8 cellular contexts compared by ENCODE assay signal in the genomic region with DNA sequence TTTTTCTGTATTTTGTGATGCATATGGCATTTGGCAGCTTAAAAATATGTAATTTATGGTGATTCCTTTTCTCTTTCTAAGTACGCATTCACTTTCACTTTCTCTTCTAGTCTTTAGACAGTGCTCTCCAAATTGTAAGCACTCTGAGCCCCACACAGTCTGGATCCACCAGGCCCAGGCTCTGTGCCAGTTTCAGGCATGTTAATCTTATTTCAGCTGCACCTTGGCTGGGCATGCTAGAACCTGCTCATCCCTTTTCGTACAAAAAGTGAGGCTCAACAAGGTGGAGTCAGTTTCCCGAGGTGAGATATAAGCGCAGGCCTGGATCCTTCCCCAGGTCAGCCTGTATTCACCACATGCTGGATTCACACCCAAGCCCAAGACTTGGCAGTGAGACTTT.
DNase-seq lines count a peak whose midpoint lies in the region; ATAC-seq and TF ChIP-seq lines count a peak whose summit lies in the region.

No MANE protein-coding gene starts in this region.

- H3K27me3 ChIP-seq in AG04450 (ENCODE audit: control insufficient read depth, insufficient read depth, low read length) = no peaks in the 10 kb centered on the region

- DNase-seq in AG04450 (ENCODE audit: low read depth, low spot score) (no peak), NCI-H1694 treated with DMSO at 0.1 percent for 48 hours (lab: John Stamatoyannopoulos, UW) (peak; percentile 70), MCF 10A (ENCODE audit: unreplicated experiment) (peak; percentile 97), natural killer cell (no peak), posterior cingulate gyrus (no peak), chondrocyte (ENCODE audit: low spot score) (no peak)
- DNase-seq in activated CD4-positive, alpha-beta T cell treated with anti-CD3 and anti-CD28 coated beads, Interleukin-2, amount 50 U/mL, for 1 hour = no peak

- ATAC-seq in GM19324 (IDR thresholded peaks at IDR 0.05; ENCODE audit: low FRiP score, unreplicated experiment) (peak; percentile 58), natural killer cell (peak; percentile 54 to 68 (median 60))

- H3K9me3 Mint-ChIP-seq in MCF 10A (ENCODE audit: unreplicated experiment) (no peaks in the 10 kb centered on the region), natural killer cell (no peaks in the 10 kb centered on the region), chondrocyte (ENCODE audit: low read depth) (no peaks in the 10 kb centered on the region)

- no TSS peak for BruUV-seq in MCF 10A (replicated peaks; lab: Mats Ljungman, UMichigan)

- H3K4me1 Mint-ChIP-seq in MCF 10A (ENCODE audit: insufficient read depth, unreplicated experiment) (peaks cover 16% of the 10 kb centered on the region), natural killer cell (peaks cover 7 to 11% of the 10 kb centered on the region in 2 donors), chondrocyte (ENCODE audit: low read depth) (no peaks in the 10 kb centered on the region)

- CTCF ChIA-PET in AG04450 (lab: Charles Lee) = interaction anchor here (1.5 to 6.7 kb wide), 2 partner anchors 18 to 81 kb away, joined by 5 to 55 read pairs; no protein-coding TSS in a partner anchor
- CTCF ChIA-PET in MCF 10A (lab: Yijun Ruan, JAX) = interaction anchor here (0.6 to 3.0 kb wide), 8 partner anchors 14 to 346 kb away, joined by 3 to 23 read pairs (median 4); no protein-coding TSS in a partner anchor

- H3K27me3 Mint-ChIP-seq in MCF 10A (ENCODE audit: insufficient read depth, unreplicated experiment) = no peaks in the 10 kb centered on the region
- peaks cover 9 to 22% of the 10 kb centered on the region in 2 donors for H3K27me3 Mint-ChIP-seq in natural killer cell (ENCODE audit: low read depth in 2 of 2)
- H3K27me3 Mint-ChIP-seq in chondrocyte (ENCODE audit: low read depth) = peaks cover 43% of the 10 kb centered on the region

- H3K4me3 ChIP-seq in AG04450 (ENCODE audit: low read depth, low read length) = peak overlapping the region; percentile 20; the same call in 1 of the 2 replicates

- H3K27ac Mint-ChIP-seq in MCF 10A (ENCODE audit: low read depth, unreplicated experiment) (peak overlapping the region; percentile 87), natural killer cell (peak overlapping the region in 1 of 2 donors; percentile 54), chondrocyte (ENCODE audit: unreplicated experiment) (no peak overlapping the region)

- no peak overlapping the region for H3K27ac ChIP-seq in AG04450 (ENCODE audit: low read depth, low read length)

- H3K9me3 ChIP-seq in AG04450 (ENCODE audit: control insufficient read depth, insufficient read depth, low read length) = no peaks in the 10 kb centered on the region

- H3K36me3 Mint-ChIP-seq in MCF 10A (ENCODE audit: insufficient read depth, unreplicated experiment) (no peaks in the 10 kb centered on the region), natural killer cell (no peaks in the 10 kb centered on the region), chondrocyte (ENCODE audit: low read depth) (no peaks in the 10 kb centered on the region)

- intact Hi-C loops in MCF 10A (cut with micrococcal nuclease) = no loop called here
- intact Hi-C loops in natural killer cell (cut with micrococcal nuclease) = no loop called here
- intact Hi-C loops in posterior cingulate gyrus (cut with DNase I) = no loop called here

- H3K4me3 Mint-ChIP-seq in MCF 10A (ENCODE audit: unreplicated experiment) (peak overlapping the region; percentile 73), natural killer cell (peak overlapping the region; percentile 55), chondrocyte (ENCODE audit: unreplicated experiment) (no peak overlapping the region)

- POLR2A ChIA-PET in AG04450 (lab: Yijun Ruan, JAX) (no interaction called here), MCF 10A (lab: Yijun Ruan, JAX) (interaction anchor here (0.8 to 3.8 kb wide), 14 partner anchors 9 to 164 kb away, joined by 3 to 39 read pairs (median 8); no protein-coding TSS in a partner anchor)

- TF ChIP-seq CTCF in AG04450 (IDR thresholded peaks at IDR 0.05; ENCODE audit: low read depth, low read length) (no peak), MCF 10A (IDR thresholded peaks at IDR 0.05; ENCODE audit: unreplicated experiment) (no peak), natural killer cell (IDR thresholded peaks at IDR 0.05) (no peak), chondrocyte (IDR thresholded peaks at IDR 0.05) (no peak)

Comparison
In these comparisons a context has a peak if more than half of its experiments do, and no peak if none do; other contexts are left out.
1. DNase-seq: peak in NCI-H1694 treated with DMSO at 0.1 percent for 48 hours (single experiment) and MCF 10A (single experiment); none in AG04450 (single experiment), natural killer cell (single experiment), posterior cingulate gyrus (0 of 10), chondrocyte (single experiment) and activated CD4-positive, alpha-beta T cell treated with anti-CD3 and anti-CD28 coated beads, Interleukin-2, amount 50 U/mL, for 1 hour (single experiment).